In genomic region chr19:14062558-14062855, GRCh38 we compare ENCODE assay signal across 35 cellular contexts. TPM values are rescaled to one million over a fixed set of nuclear protein-coding genes. Genes with fewer than 3 reads are reported as not detected.
"Had no signal": no experiment of that assay in that cellular context is flagged by ENCODE, and none has a peak within 500 bp of the region (broad histone marks: within the 10 kb centered on the region; RNA-seq: fewer than 3 reads in every experiment).

No MANE protein-coding gene starts in this region.

- H3K27ac ChIP-seq: cardiac muscle cell, KMS-11, SJCRH30, SK-N-MC, WERI-Rb-1 had no signal

- H3K36me3 ChIP-seq: cardiac muscle cell, SJCRH30, WERI-Rb-1 had no signal

- H3K9ac ChIP-seq: KMS-11 had no signal

- H3K4me2 ChIP-seq: KMS-11 had no signal

- H3K4me1 ChIP-seq: SJCRH30 had no signal

- H3K9me3 Mint-ChIP-seq: activated CD8-positive, alpha-beta T cell treated with anti-CD3 and anti-CD28 coated beads for 36 hours; activated naive CD8-positive, alpha-beta T cell treated with anti-CD3 and anti-CD28 coated beads for 36 hours; activated T-cell treated with anti-CD3 and anti-CD28 coated beads, Interleukin-2, amount 50 U/mL, for 72 hours; activated T-helper 17 cell treated with anti-CD3 and anti-CD28 coated beads, Interleukin-2, amount 50 U/mL, for 72 hours; central memory CD8-positive, alpha-beta T cell had no signal

- H3K9me3 ChIP-seq: SJCRH30 had no signal

- H3K27ac Mint-ChIP-seq: activated CD8-positive, alpha-beta T cell treated with anti-CD3 and anti-CD28 coated beads for 36 hours; activated naive CD8-positive, alpha-beta T cell treated with anti-CD3 and anti-CD28 coated beads for 36 hours; activated T-cell treated with anti-CD3 and anti-CD28 coated beads, Interleukin-2, amount 50 U/mL, for 72 hours; activated T-helper 17 cell treated with anti-CD3 and anti-CD28 coated beads, Interleukin-2, amount 50 U/mL, for 72 hours had no signal

- H3K4me3 ChIP-seq: cardiac muscle cell, SJCRH30, SK-N-MC had no signal

- DNase-seq: activated CD4-positive, alpha-beta T cell treated with anti-CD3 and anti-CD28 coated beads for 1 hour; activated CD4-positive, alpha-beta T cell treated with anti-CD3 and anti-CD28 coated beads for 48 hours; activated CD4-positive, CD25-positive, alpha-beta regulatory T cell; activated CD8-positive, alpha-beta T cell treated with anti-CD3 and anti-CD28 coated beads for 36 hours; activated effector memory CD4-positive, alpha-beta T cell treated with anti-CD3 and anti-CD28 coated beads, Interleukin-2, amount 50 U/mL, for 16 hours; activated naive CD4-positive, alpha-beta T cell; activated naive CD4-positive, alpha-beta T cell treated with anti-CD3 and anti-CD28 coated beads, Interleukin-2, amount 50 U/mL, for 16 hours; activated naive CD8-positive, alpha-beta T cell treated with anti-CD3 and anti-CD28 coated beads for 36 hours; activated T-cell treated with anti-CD3 and anti-CD28 coated beads, Interleukin-2, amount 50 U/mL, for 1 hour; activated T-cell treated with anti-CD3 and anti-CD28 coated beads, Interleukin-2, amount 50 U/mL, for 72 hours; amniotic stem cell; aorta; NCI-H1092 treated with DMSO at 0.1 percent for 48 hours; NCI-H146; NCI-H187; NCI-H2029 treated with DMSO at 0.1 percent for 48 hours; NCI-H2107; NCI-H2171; NCI-H510A; NCI-H526; NCI-H748 treated with DMSO at 0.1 percent for 48 hours; NK-92 treated with Interleukin-12 subunit alpha and Interleukin-12 subunit beta, amount 100 ng/mL, for 24 hours; SHP77; SJCRH30; T1000; WERI-Rb-1 had no signal

- H3K4me3 Mint-ChIP-seq: activated CD8-positive, alpha-beta T cell treated with anti-CD3 and anti-CD28 coated beads for 36 hours; activated naive CD8-positive, alpha-beta T cell treated with anti-CD3 and anti-CD28 coated beads for 36 hours; activated T-cell treated with anti-CD3 and anti-CD28 coated beads, Interleukin-2, amount 50 U/mL, for 72 hours; activated T-helper 17 cell treated with anti-CD3 and anti-CD28 coated beads, Interleukin-2, amount 50 U/mL, for 72 hours; central memory CD8-positive, alpha-beta T cell had no signal

- H3K36me3 Mint-ChIP-seq: activated naive CD8-positive, alpha-beta T cell treated with anti-CD3 and anti-CD28 coated beads for 36 hours had no signal

- ATAC-seq: activated CD8-positive, alpha-beta T cell treated with anti-CD3 and anti-CD28 coated beads for 36 hours; activated T-cell treated with anti-CD3 and anti-CD28 coated beads, Interleukin-2, amount 50 U/mL, for 72 hours; activated T-helper 17 cell treated with anti-CD3 and anti-CD28 coated beads, Interleukin-2, amount 50 U/mL, for 72 hours had no signal

RNA-seq across cellular contexts. Expression of gene PALM3, which starts 0.6 kb away (rescaled TPM):
- total RNA-seq: activated CD8-positive, alpha-beta memory T cell treated with anti-CD3 and anti-CD28 coated beads for 36 hours; activated CD8-positive, alpha-beta T cell treated with anti-CD3 and anti-CD28 coated beads for 36 hours; activated naive CD8-positive, alpha-beta T cell treated with anti-CD3 and anti-CD28 coated beads for 36 hours; activated T-helper 17 cell treated with anti-CD3 and anti-CD28 coated beads, Interleukin-2, amount 50 U/mL, for 72 hours; T-helper 1 cell treated with Interleukin-12 subunit alpha and Interleukin-12 subunit beta and Interleukin-4 antibody, amounts not matched to agents 30 ng/mL and 1 ng/mL, for 36 hours; T-helper 2 cell treated with Interferon-gamma antibody and Interleukin-4, amounts not matched to agents 100 ng/mL and 5 ng/mL, for 36 hours had no signal

RNA-seq across cellular contexts. Expression of gene C19orf67, which starts 23.1 kb away (rescaled TPM):
- total RNA-seq: activated CD8-positive, alpha-beta memory T cell treated with anti-CD3 and anti-CD28 coated beads for 36 hours; activated CD8-positive, alpha-beta T cell treated with anti-CD3 and anti-CD28 coated beads for 36 hours; activated naive CD8-positive, alpha-beta T cell treated with anti-CD3 and anti-CD28 coated beads for 36 hours; activated T-cell treated with anti-CD3 and anti-CD28 coated beads, Interleukin-2, amount 50 U/mL, for 72 hours; aorta; LHCN-M2; SJCRH30 had no signal
